8 cellular contexts compared by ENCODE assay signal in genomic region chr2:168961450-168962229, GRCh38.
A peak's percentile ranks its signal among the peaks of the same experiment; 100 is the strongest.
DNase-seq lines count a peak whose midpoint lies in the region; ATAC-seq and TF ChIP-seq lines count a peak whose summit lies in the region.

No MANE protein-coding gene starts in this region.

- no peak overlapping the region for H3K4me3 Mint-ChIP-seq in stimulated activated naive B cell treated with anti-CD40 and anti-IgM and Interleukin-4, amounts not matched to agents 10 μg/mL and 1 μg/mL and 100 μg/mL, for 72 hours

- no TSS peak for BruUV-seq in PC-9 (replicated peaks; lab: Mats Ljungman, UMichigan)

- H3K4me3 ChIP-seq in Jurkat, Clone E6-1 (ENCODE audit: low read length), result no peak overlapping the region
- H3K4me3 ChIP-seq in PC-9 (no peak overlapping the region), body of pancreas (no peak overlapping the region)

- CTCF ChIA-PET in PC-9 (lab: Charles Lee), result interaction anchor here (0.7 to 1.2 kb wide), 2 partner anchors 51 to 170 kb away, joined by 4 to 6 read pairs; no protein-coding TSS in a partner anchor

- no peaks in the 10 kb centered on the region for H4K20me1 ChIP-seq in PC-9 (ENCODE audit: insufficient read depth)

- no peaks in the 10 kb centered on the region for H3K27me3 Mint-ChIP-seq in stimulated activated naive B cell treated with anti-CD40 and anti-IgM and Interleukin-4, amounts not matched to agents 10 μg/mL and 1 μg/mL and 100 μg/mL, for 72 hours

- peaks cover 36% of the 10 kb centered on the region for H3K4me1 ChIP-seq in PC-9 (replicated peaks; ENCODE audit: insufficient read depth)
- no peaks in the 10 kb centered on the region for H3K4me1 ChIP-seq in body of pancreas

- WGBS in body of pancreas, 2 donors, result 9 to 10% methylated on average over 5 of the region's 5 CpGs

- H3K9me3 ChIP-seq in PC-9 (ENCODE audit: insufficient read depth, low read depth) (no peaks in the 10 kb centered on the region), body of pancreas (no peaks in the 10 kb centered on the region)

- H3K79me2 ChIP-seq in PC-9 (ENCODE audit: low read depth), result no peaks in the 10 kb centered on the region

- intact Hi-C loops in PC-9 (cut with micrococcal nuclease; ENCODE audit: unreplicated experiment) (loop anchor here (1.0 to 5.0 kb wide), 4 partner anchors 146 to 261 kb away; no protein-coding TSS in a partner anchor), body of pancreas (cut with DNase I) (no loop called here)

- H3K36me3 Mint-ChIP-seq in stimulated activated naive B cell treated with anti-CD40 and anti-IgM and Interleukin-4, amounts not matched to agents 10 μg/mL and 1 μg/mL and 100 μg/mL, for 72 hours, result no peaks in the 10 kb centered on the region

- no peaks in the 10 kb centered on the region for H3K9me3 Mint-ChIP-seq in stimulated activated naive B cell treated with anti-CD40 and anti-IgM and Interleukin-4, amounts not matched to agents 10 μg/mL and 1 μg/mL and 100 μg/mL, for 72 hours

- H3K27ac Mint-ChIP-seq in stimulated activated naive B cell treated with anti-CD40 and anti-IgM and Interleukin-4, amounts not matched to agents 10 μg/mL and 1 μg/mL and 100 μg/mL, for 72 hours, result no peak overlapping the region

- no peak overlapping the region for H2AFZ ChIP-seq in PC-9

- no peaks in the 10 kb centered on the region for H3K27me3 ChIP-seq in PC-9 (ENCODE audit: insufficient read depth, low read depth)
- H3K27me3 ChIP-seq in body of pancreas, result no peaks in the 10 kb centered on the region

- H3K4me1 Mint-ChIP-seq in stimulated activated naive B cell treated with anti-CD40 and anti-IgM and Interleukin-4, amounts not matched to agents 10 μg/mL and 1 μg/mL and 100 μg/mL, for 72 hours, result peaks cover 0 to 3% of the 10 kb centered on the region in 2 donors

- TF ChIP-seq POLR2A in body of pancreas (IDR thresholded peaks at IDR 0.05), result no peak

- no peaks in the 10 kb centered on the region for H3K9me2 ChIP-seq in PC-9 (ENCODE audit: insufficient read depth)

- DNase-seq in stimulated activated CD4-positive, alpha-beta T cell treated with anti-CD3 and anti-CD28 coated beads, Interleukin-15, amount 100 ng/mL, for 24 hours, result peak; percentile 36
- no peak for DNase-seq in stimulated activated CD4-positive, alpha-beta T cell treated with anti-CD3 and anti-CD28 coated beads, Interleukin-4, amount 100 ng/mL, for 4 hours
- peak; percentile 75 for DNase-seq in Jurkat, Clone E6-1 (ENCODE audit: low read depth, low spot score)
- peak; percentile 17 to 63 for DNase-seq in PC-9
- DNase-seq in body of pancreas, result peak; percentile 9 to 67 (median 48)
- peak; percentile 89 for DNase-seq in inferior parietal cortex (ENCODE audit: extremely low spot score)
- DNase-seq in stimulated activated naive B cell treated with anti-CD40 and anti-IgM and Interleukin-4, amounts not matched to agents 10 μg/mL and 1 μg/mL and 100 μg/mL, for 72 hours, result peak; percentile 24

- no peak overlapping the region for H3K4me2 ChIP-seq in PC-9

- H3K27ac ChIP-seq in PC-9 (no peak overlapping the region), body of pancreas (no peak overlapping the region)

- ATAC-seq in GM21619 (IDR thresholded peaks at IDR 0.05; ENCODE audit: unreplicated experiment) (peak; percentile 88), body of pancreas (peak; percentile 97)
- ATAC-seq in stimulated activated naive B cell treated with anti-CD40 and anti-IgM and Interleukin-4, amounts not matched to agents 10 μg/mL and 1 μg/mL and 100 μg/mL, for 72 hours (replicated peaks), result peak; percentile 68 to 92

- POLR2A ChIA-PET in PC-9 (lab: Charles Lee; ENCODE audit: unreplicated experiment), result no interaction called here

- H3K36me3 ChIP-seq in PC-9 (ENCODE audit: low read depth) (no peaks in the 10 kb centered on the region), body of pancreas (replicated peaks in 1 of 2; ENCODE audit: insufficient read depth in 1 of 2, low read depth in 2 of 2) (no peaks in the 10 kb centered on the region)

- TF ChIP-seq CTCF in PC-9 (conservative IDR thresholded peaks at IDR 0.05) (peak; percentile 85), body of pancreas (IDR thresholded peaks at IDR 0.05) (peak; percentile 72 to 90 (median 84))

- peaks cover 15% of the 10 kb centered on the region; the same call in 1 of the 2 replicates for H3F3A ChIP-seq in PC-9 (ENCODE audit: insufficient read depth, low read depth)

Comparison
In these comparisons a context has a peak if more than half of its experiments do, and no peak if none do; other contexts are left out.
1. DNase-seq: peak in stimulated activated CD4-positive, alpha-beta T cell treated with anti-CD3 and anti-CD28 coated beads, Interleukin-15, amount 100 ng/mL, for 24 hours (single experiment), Jurkat, Clone E6-1 (single experiment), PC-9 (2 of 2), body of pancreas (4 of 4), inferior parietal cortex (single experiment) and stimulated activated naive B cell treated with anti-CD40 and anti-IgM and Interleukin-4, amounts not matched to agents 10 μg/mL and 1 μg/mL and 100 μg/mL, for 72 hours (single experiment); none in stimulated activated CD4-positive, alpha-beta T cell treated with anti-CD3 and anti-CD28 coated beads, Interleukin-4, amount 100 ng/mL, for 4 hours (0 of 2).
2. Peak in every context shown above with its lines, with median percentiles within 50 percentile points of each other: ATAC-seq.